8 cellular contexts compared by ENCODE assay signal in genomic region chr1:203675596-203676347, GRCh38. TPM values are rescaled to one million over a fixed set of nuclear protein-coding genes. Genes with fewer than 3 reads are reported as not detected.
DNase-seq lines count a peak whose midpoint lies in the region; ATAC-seq, FAIRE-seq and TF ChIP-seq lines count a peak whose summit lies in the region.

No MANE protein-coding gene starts in this region.

- TF ChIP-seq CTCF in OCI-LY7 (conservative IDR thresholded peaks at IDR 0.05; ENCODE audit: low read length), result no peak
- no peak for TF ChIP-seq CTCF in dorsolateral prefrontal cortex (IDR thresholded peaks at IDR 0.05 in 54 of 56, conservative IDR thresholded peaks at IDR 0.05 in 2 of 56; ENCODE audit: low read depth in 1 of 56, partially characterized antibody in 56 of 56)

- no peaks in the 10 kb centered on the region for H3K36me3 ChIP-seq in OCI-LY7 (ENCODE audit: insufficient read depth, low read length)

- no peak for TF ChIP-seq POLR2A in GM12891 (IDR thresholded peaks at IDR 0.05; ENCODE audit: low read depth, low read length)

- no peak for FAIRE-seq in GM12891 (lab: Jason Lieb, UNC)

- H3K4me2 ChIP-seq in OCI-LY7 (ENCODE audit: low read length), result no peak overlapping the region

- H3K9me2 ChIP-seq in OCI-LY7 (ENCODE audit: insufficient read depth, low read length), result no peaks in the 10 kb centered on the region

- no peak overlapping the region for H3K4me3 ChIP-seq in OCI-LY7 (ENCODE audit: low read depth, low read length, poor library complexity, severe bottlenecking)
- no peak overlapping the region for H3K4me3 ChIP-seq in dorsolateral prefrontal cortex
- H3K4me3 ChIP-seq in skin epidermis, result no peak overlapping the region

- CTCF ChIA-PET in OCI-LY7 (lab: Charles Lee; ENCODE audit: unreplicated experiment), result no interaction called here

- H3K4me1 ChIP-seq in OCI-LY7 (ENCODE audit: insufficient read depth, low read length, poor library complexity, severe bottlenecking), result peaks cover 22% of the 10 kb centered on the region

- no peak for DNase-seq in GM12891 (ENCODE audit: insufficient read length, low spot score)
- peak; percentile 36 for DNase-seq in OCI-LY7 (ENCODE audit: low spot score)
- DNase-seq in dorsolateral prefrontal cortex, result no peak
- no peak for DNase-seq in DMS153 (lab: John Stamatoyannopoulos, UW)
- DNase-seq in NCI-H128 (lab: John Stamatoyannopoulos, UW; ENCODE audit: unreplicated experiment), result no peak

- H3K27ac ChIP-seq in OCI-LY7 (ENCODE audit: low read depth, low read length, poor library complexity, severe bottlenecking) (no peak overlapping the region), dorsolateral prefrontal cortex (peak overlapping the region in 32 of 59 donors; percentile 8 to 93 (median 52)), skin epidermis (peak overlapping the region in 18 of 21 experiments; percentile 5 to 89 (median 68))

- no peaks in the 10 kb centered on the region for H3K9me3 ChIP-seq in OCI-LY7 (ENCODE audit: low read length)

- H4K20me1 ChIP-seq in OCI-LY7 (ENCODE audit: insufficient read depth, low read length), result no peaks in the 10 kb centered on the region

- H3K27me3 ChIP-seq in dorsolateral prefrontal cortex, result no peaks in the 10 kb centered on the region

- BruUV-seq in OCI-LY7 (replicated peaks; lab: Mats Ljungman, UMichigan), result no TSS peak

- intact Hi-C loops in OCI-LY7 (cut with micrococcal nuclease; ENCODE audit: unreplicated experiment), result loop anchor here (2.0 kb wide), 1 partner anchor 47 kb away; no protein-coding TSS in a partner anchor
- intact Hi-C loops in dorsolateral prefrontal cortex (cut with DNase I), result no loop called here

- no peak overlapping the region for H2AFZ ChIP-seq in OCI-LY7 (ENCODE audit: low read length)

- POLR2A ChIA-PET in OCI-LY7 (lab: Charles Lee), result no interaction called here

- H3K79me2 ChIP-seq in OCI-LY7 (ENCODE audit: insufficient read depth, low read depth, low read length), result no peaks in the 10 kb centered on the region

- ATAC-seq in GM21576 (IDR thresholded peaks at IDR 0.05; ENCODE audit: unreplicated experiment), result no peak
- no peak for ATAC-seq in GM19023 (IDR thresholded peaks at IDR 0.05; ENCODE audit: unreplicated experiment)

TF ChIP-seq in GM12891, 5 proteins besides CTCF, POLR2A, EP300 and RAD21:
- peak; percentile 43; the same call in 1 of the 2 replicates for TF ChIP-seq SPI1 (IDR thresholded peaks at IDR 0.05; ENCODE audit: low read depth, low read length)
- TF ChIP-seq POU2F2 (IDR thresholded peaks at IDR 0.05; ENCODE audit: low read depth, low read length), result no peak
TF ChIP-seq in GM12891: peak in this region for 1.

RNA-seq across cellular contexts. Expression of gene ATP2B4, which starts 49.1 kb away (rescaled TPM):
- polyA plus RNA-seq in GM12891 (2012; ENCODE audit: low read depth, missing spikeins), result 3.6 TPM
- total RNA-seq in OCI-LY7 (2014; rRNA removed; shearing (Covaris generic)), result 7.5 and 8.5 TPM in 2 replicates
- total RNA-seq in OCI-LY7 (2022) (16.6 and 16.7 TPM in 2 replicates), dorsolateral prefrontal cortex (100 to 1,000 TPM in 118 of 120 experiments, 10 to 100 TPM in 2; 87.0 to 184 (median 142) TPM)

Comparison
In these comparisons a context has a peak if more than half of its experiments do, and no peak if none do; other contexts are left out.
1. RNA of gene ATP2B4, which starts 49.1 kb away (total RNA-seq): 87.0 to 184 TPM in dorsolateral prefrontal cortex; 7.5 to 16.7 TPM in OCI-LY7; every median in the first group is over 4 times any median in the second.